13 cellular contexts compared by ENCODE assay signal in genomic region chr11:128061321-128061871, GRCh38.
DNase-seq lines count a peak whose midpoint lies in the region; ATAC-seq, FAIRE-seq and TF ChIP-seq lines count a peak whose summit lies in the region.
"Had no signal": no experiment of that assay in that cellular context is flagged by ENCODE, and none has a peak within 500 bp of the region (broad histone marks: within the 10 kb centered on the region; RNA-seq: fewer than 3 reads in every experiment).

No MANE protein-coding gene starts in this region.

- no peaks in the 10 kb centered on the region for H3K27me3 ChIP-seq in gastrocnemius medialis

- DNase-seq in AG10803 (ENCODE audit: low read depth): peak; percentile 39
- peak; percentile 32 for DNase-seq in SK-MEL-5 (ENCODE audit: low read depth, low spot score)
- DNase-seq in kidney tubule cell (ENCODE audit: low spot score): peak; percentile 30
- no peak for DNase-seq in gastrocnemius medialis
- DNase-seq in GM19239 (ENCODE audit: insufficient read length, low spot score): no peak
- DNase-seq in SIG-M5 treated with dmso at 0.1 percent for 504 hours (lab: John Stamatoyannopoulos, UW; ENCODE audit: unreplicated experiment): no peak
- DNase-seq in activated T-cell treated with anti-CD3 and anti-CD28 coated beads for 4 hours: no peak
- DNase-seq: foreskin melanocyte, KBM-7, left ventricle myocardium superior, NCI-H345, RPMI8226 had no signal

- no peaks in the 10 kb centered on the region for H3K36me3 ChIP-seq in gastrocnemius medialis

- FAIRE-seq in GM19239 (lab: Jason Lieb, UNC): no peak

- intact Hi-C loops in gastrocnemius medialis (cut with DNase I; ENCODE audit: low total_unique reads): no loop called here

- H3K9me3 ChIP-seq in gastrocnemius medialis: peaks cover 0 to 7% (median 0%) of the 10 kb centered on the region in 3 donors

- H3K4me1 ChIP-seq in gastrocnemius medialis: no peaks in the 10 kb centered on the region

- peak; percentile 76; the same call in 1 of the 2 replicates for TF ChIP-seq EP300 in Ishikawa (IDR thresholded peaks at IDR 0.05; ENCODE audit: borderline replicate concordance)

- no peak for ATAC-seq in gastrocnemius medialis
- ATAC-seq: left ventricle myocardium superior had no signal

- no peak for TF ChIP-seq POLR2A in gastrocnemius medialis (IDR thresholded peaks at IDR 0.05)

- TF ChIP-seq RAD21 in Ishikawa (IDR thresholded peaks at IDR 0.05; ENCODE audit: low read depth): no peak

- H3K4me3 ChIP-seq in AG10803 (ENCODE audit: low read length) (no peak overlapping the region), gastrocnemius medialis (no peak overlapping the region)

- no peak overlapping the region for H3K27ac ChIP-seq in gastrocnemius medialis

- in situ Hi-C loops in SK-MEL-5 (cut with HindIII; ENCODE audit: low pct_unique_long_range_greater_than_20kb, low sequenced_read_pairs): no loop called here
- in situ Hi-C loops in gastrocnemius medialis (cut with MboI; ENCODE audit: low sequenced_read_pairs in 4 of 4): no loop called here

- TF ChIP-seq CTCF in AG10803 (conservative IDR thresholded peaks at IDR 0.05; ENCODE audit: low read length): no peak
- no peak for TF ChIP-seq CTCF in gastrocnemius medialis (IDR thresholded peaks at IDR 0.05 in 4 of 5, conservative IDR thresholded peaks at IDR 0.05 in 1 of 5)

TF ChIP-seq in Ishikawa, 13 proteins besides CTCF, POLR2A, EP300 and RAD21:
- TF ChIP-seq REST (IDR thresholded peaks at IDR 0.05; ENCODE audit: low read depth) (no peak), MAX (IDR thresholded peaks at IDR 0.05) (no peak), TEAD4 (IDR thresholded peaks at IDR 0.05) (peak; percentile 65; the same call in 1 of the 2 replicates), TAF1 (IDR thresholded peaks at IDR 0.05; ENCODE audit: low read depth) (no peak), ZBTB7A (IDR thresholded peaks at IDR 0.05; ENCODE audit: low read depth) (no peak), TCF12 (IDR thresholded peaks at IDR 0.05; ENCODE audit: low read depth) (peak; percentile 62; the same call in 1 of the 2 replicates), YY1 (IDR thresholded peaks at IDR 0.05; ENCODE audit: low read depth) (no peak), EGR1 (IDR thresholded peaks at IDR 0.05) (no peak), CREB1 (IDR thresholded peaks at IDR 0.05; ENCODE audit: low read depth) (no peak), NFIC (IDR thresholded peaks at IDR 0.05) (peak; percentile 55), FOXM1 (IDR thresholded peaks at IDR 0.05; ENCODE audit: borderline replicate concordance, low read depth) (peak; percentile 57), USF1 (IDR thresholded peaks at IDR 0.05) (no peak), CEBPB (IDR thresholded peaks at IDR 0.05) (no peak; the same call in none of the 2 replicates)
TF ChIP-seq in Ishikawa: peak in this region for 4.

Comparison
In these comparisons a context has a peak if more than half of its experiments do, and no peak if none do; other contexts are left out.
1. DNase-seq: peak in AG10803 (single experiment), SK-MEL-5 (single experiment) and kidney tubule cell (single experiment); none in gastrocnemius medialis (0 of 2), GM19239 (single experiment), SIG-M5 treated with dmso at 0.1 percent for 504 hours (single experiment) and activated T-cell treated with anti-CD3 and anti-CD28 coated beads for 4 hours (single experiment).